Comparison of ENCODE assay signal across 1 cellular context in genomic region chr20:57596998-57597939, GRCh38.
TF ChIP-seq lines count a peak whose summit lies in the region.

No MANE protein-coding gene starts in this region.

TF ChIP-seq in IMR-90, 13 proteins besides CTCF, POLR2A, EP300 and RAD21 (continued from another document):
- TF ChIP-seq SMC3 (IDR thresholded peaks at IDR 0.05; ENCODE audit: low read depth, low read length), result peak; percentile 82
